ENCODE assay signal across 16 cellular contexts in genomic region chr1:101732221-101732620, GRCh38.
A peak's percentile ranks its signal among the peaks of the same experiment; 100 is the strongest.
DNase-seq lines count a peak whose midpoint lies in the region; ATAC-seq and TF ChIP-seq lines count a peak whose summit lies in the region.
"Had no signal": no experiment of that assay in that cellular context is flagged by ENCODE, and none has a peak within 500 bp of the region (broad histone marks: within the 10 kb centered on the region; RNA-seq: fewer than 3 reads in every experiment).

No MANE protein-coding gene starts in this region.

- POLR2A ChIA-PET in GM10248 (lab: Yijun Ruan, JAX): no interaction called here

- H3K27ac ChIP-seq in osteoblast (ENCODE audit: low read depth, low read length) (no peak overlapping the region), mammary epithelial cell (ENCODE audit: insufficient read depth, low read depth, low read length) (no peak overlapping the region)
- H3K27ac ChIP-seq: cardiac muscle cell, thyroid gland had no signal

- peaks cover 2% of the 10 kb centered on the region for H3K4me1 ChIP-seq in osteoblast (ENCODE audit: insufficient read depth, low read length)
- no peaks in the 10 kb centered on the region for H3K4me1 ChIP-seq in mammary epithelial cell (ENCODE audit: insufficient read depth, low read length)
- H3K4me1 ChIP-seq: thyroid gland had no signal

- dilution Hi-C loops in mammary epithelial cell (cut with HindIII; ENCODE audit: low sequenced_read_pairs): no loop called here

- peak; percentile 55 for DNase-seq in osteoblast (ENCODE audit: insufficient read length, low spot score, missing footprints)
- DNase-seq in GM10248 (ENCODE audit: extremely low spot score): no peak
- no peak for DNase-seq in mammary epithelial cell
- DNase-seq in left lobe of liver (ENCODE audit: low spot score): no peak
- DNase-seq: activated CD4-positive, CD25-positive, alpha-beta regulatory T cell treated with anti-CD3 and anti-CD28 coated beads, Interleukin-2, amount 50 U/mL, for 72 hours; effector memory CD8-positive, alpha-beta T cell; right cardiac atrium; Right ventricle myocardium superior; stimulated activated CD8-positive, alpha-beta memory T cell treated with anti-CD3 and anti-CD28 coated beads, Interleukin-4, amount 100 ng/mL, for 48 hours; T-helper 2 cell; thyroid gland had no signal

- intact Hi-C loops in mammary epithelial cell (cut with micrococcal nuclease): no loop called here

- ATAC-seq in GM18870 (IDR thresholded peaks at IDR 0.05; ENCODE audit: unreplicated experiment) (peak; percentile 74), GM21619 (IDR thresholded peaks at IDR 0.05; ENCODE audit: unreplicated experiment) (peak; percentile 62), HG03432 (IDR thresholded peaks at IDR 0.05; ENCODE audit: unreplicated experiment) (peak; percentile 48), left lobe of liver (no peak)
- ATAC-seq: effector memory CD8-positive, alpha-beta T cell; natural killer cell treated with Interleukin-12 subunit alpha and Interleukin-12 subunit beta and Interleukin-15 and Interleukin-18, amount 100 ng/mL, for 72 hours; right cardiac atrium had no signal

- no peak overlapping the region for H3K9ac ChIP-seq in mammary epithelial cell (ENCODE audit: insufficient read depth, low read length)

- no peaks in the 10 kb centered on the region for H3K36me3 ChIP-seq in osteoblast (ENCODE audit: insufficient read depth, low read length)
- no peaks in the 10 kb centered on the region for H3K36me3 ChIP-seq in mammary epithelial cell (ENCODE audit: insufficient read depth, low read length)
- H3K36me3 ChIP-seq: cardiac muscle cell, thyroid gland had no signal

- H3K79me2 ChIP-seq in osteoblast (ENCODE audit: insufficient read depth, low read length): no peaks in the 10 kb centered on the region
- H3K79me2 ChIP-seq in mammary epithelial cell (ENCODE audit: insufficient read depth, low read length): no peaks in the 10 kb centered on the region

- in situ Hi-C loops in mammary epithelial cell (cut with MboI; ENCODE audit: low sequenced_read_pairs in 2 of 2): no loop called here

- H2AFZ ChIP-seq in osteoblast (ENCODE audit: low read length) (no peak overlapping the region), mammary epithelial cell (ENCODE audit: low read depth, low read length) (no peak overlapping the region)

- H3K27me3 ChIP-seq in osteoblast (ENCODE audit: insufficient read depth, low read length) (no peaks in the 10 kb centered on the region), mammary epithelial cell (ENCODE audit: insufficient read depth, low read length) (peaks cover 2% of the 10 kb centered on the region)
- H3K27me3 ChIP-seq: cardiac muscle cell, thyroid gland had no signal

- no peaks in the 10 kb centered on the region for H3K9me3 ChIP-seq in osteoblast (ENCODE audit: low read depth, low read length)
- H3K9me3 ChIP-seq in mammary epithelial cell (replicated peaks; ENCODE audit: insufficient read depth, low read length): no peaks in the 10 kb centered on the region
- H3K9me3 ChIP-seq: thyroid gland had no signal

- WGBS in mammary epithelial cell (ENCODE audit: low coverage, missing lambda C conversion rate): 78% methylated on average over 2 of the region's 2 CpGs

- TF ChIP-seq CTCF in osteoblast (IDR thresholded peaks at IDR 0.05; ENCODE audit: extremely low read depth, low read depth, low read length) (no peak), GM10248 (IDR thresholded peaks at IDR 0.05; ENCODE audit: control extremely low read depth, extremely low read depth, low read depth, missing control alignments) (no peak), mammary epithelial cell (conservative IDR thresholded peaks at IDR 0.05 in 1 of 2, IDR thresholded peaks at IDR 0.05 in 1 of 2; ENCODE audit: extremely low read depth in 1 of 2, insufficient read depth in 1 of 2, low read depth in 1 of 2, low read length in 2 of 2) (no peak)

- no peak overlapping the region for H3K4me3 ChIP-seq in osteoblast (ENCODE audit: insufficient read depth, low read length)
- H3K4me3 ChIP-seq in mammary epithelial cell (replicated peaks in 1 of 3; ENCODE audit: insufficient read depth in 1 of 3, low read depth in 2 of 3, low read length in 3 of 3): no peak overlapping the region
- H3K4me3 ChIP-seq: cardiac muscle cell, thyroid gland had no signal

- CTCF ChIA-PET in GM10248 (lab: Yijun Ruan, JAX) (no interaction called here), mammary epithelial cell (lab: Charles Lee; ENCODE audit: low non-redundant PET) (no interaction called here)

- H3K4me2 ChIP-seq in osteoblast (ENCODE audit: insufficient read depth, low read length) (no peak overlapping the region), mammary epithelial cell (ENCODE audit: insufficient read depth, low read depth, low read length) (no peak overlapping the region)

- no peaks in the 10 kb centered on the region for H4K20me1 ChIP-seq in osteoblast (ENCODE audit: insufficient read depth, low read length)
- no peaks in the 10 kb centered on the region for H4K20me1 ChIP-seq in mammary epithelial cell (ENCODE audit: insufficient read depth, low read length)

- no TSS peak for BruUV-seq in mammary epithelial cell (replicated peaks; lab: Mats Ljungman, UMichigan)
